Comparison of ENCODE assay signal across 9 cellular contexts in the genomic region with DNA sequence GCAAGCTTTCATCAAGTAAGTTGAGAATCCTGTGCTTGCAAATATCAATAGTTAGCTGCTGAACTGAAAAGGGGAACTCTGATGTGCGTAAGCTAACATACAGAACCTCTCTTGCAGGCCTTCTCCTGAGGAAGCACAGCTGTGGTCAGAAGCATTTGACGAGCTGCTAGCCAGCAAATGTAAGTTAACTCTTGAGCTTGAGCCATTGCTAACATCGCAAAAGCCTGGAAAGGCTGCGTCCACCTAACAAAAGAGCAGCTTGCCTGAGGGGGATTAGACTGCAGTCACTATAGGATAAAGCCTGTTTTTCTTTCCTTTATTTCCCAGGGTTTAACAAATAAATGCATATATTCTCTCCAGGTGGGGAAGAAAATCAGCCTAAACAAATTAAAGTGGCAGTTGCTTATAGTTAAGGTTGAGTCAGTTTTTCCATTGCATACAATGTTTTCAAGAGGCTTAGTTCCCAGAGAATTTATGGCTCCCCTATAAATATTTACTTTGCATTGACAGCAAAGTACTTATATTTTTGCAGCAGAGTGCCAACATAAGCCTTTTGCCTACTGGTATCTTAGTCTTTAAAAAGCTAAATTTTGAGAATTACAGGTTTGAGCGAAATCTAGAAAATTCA. TPM values are rescaled to one million over a fixed set of nuclear protein-coding genes. Genes with fewer than 3 reads are reported as not detected.
DNase-seq lines count a peak whose midpoint lies in the region; ATAC-seq, FAIRE-seq and TF ChIP-seq lines count a peak whose summit lies in the region.
"Had no signal": no experiment of that assay in that cellular context is flagged by ENCODE, and none has a peak within 500 bp of the region (broad histone marks: within the 10 kb centered on the region; RNA-seq: fewer than 3 reads in every experiment).

No MANE protein-coding gene starts in this region.

- H4K20me1 ChIP-seq in OCI-LY7 (ENCODE audit: insufficient read depth, low read length) (no peaks in the 10 kb centered on the region), H1 (replicated peaks in 1 of 2; ENCODE audit: control insufficient read depth in 1 of 2, insufficient read depth in 2 of 2, low read length in 2 of 2) (no peaks in the 10 kb centered on the region)

- TF ChIP-seq POLR2A in H1 (IDR thresholded peaks at IDR 0.05; ENCODE audit: control extremely low read depth in 1 of 2, low read depth in 2 of 2, low read length in 2 of 2): peak in 1 of 2 experiments; percentile 42; a peak in 1 of 3 replicates

- H2BK15ac ChIP-seq in H1 (ENCODE audit: low read length): no peak overlapping the region

- CTCF ChIA-PET in OCI-LY7 (lab: Charles Lee; ENCODE audit: unreplicated experiment): no interaction called here
- CTCF ChIA-PET in H1 (lab: Charles Lee; ENCODE audit: partially characterized antibody): interaction anchor here (0.6 to 3.9 kb wide), 3 partner anchors 204 to 252 kb away, joined by 3 to 14 read pairs (median 3); no protein-coding TSS in a partner anchor

- H2BK120ac ChIP-seq in H1 (replicated peaks; ENCODE audit: low read depth, low read length): no peak overlapping the region

- H3K79me1 ChIP-seq in H1 (ENCODE audit: low read depth, low read length): no peaks in the 10 kb centered on the region

- peaks cover 12% of the 10 kb centered on the region; the same call in 1 of the 2 replicates for H3K23me2 ChIP-seq in H1 (ENCODE audit: low read depth, low read length)

- peaks cover 11% of the 10 kb centered on the region for H3K36me3 ChIP-seq in H7 (replicated peaks; ENCODE audit: control insufficient read depth, insufficient read depth, low read length)
- peaks cover 17% of the 10 kb centered on the region for H3K36me3 ChIP-seq in OCI-LY7 (ENCODE audit: insufficient read depth, low read length)
- H3K36me3 ChIP-seq in H1 (ENCODE audit: control insufficient read depth in 2 of 4, insufficient read depth in 4 of 4, low read length in 3 of 4): peaks cover 2 to 22% (median 6%) of the 10 kb centered on the region in 4 experiments; a peak in 6 of 8 replicates
- H3K36me3 ChIP-seq in neuron (ENCODE audit: insufficient read depth, low read length): peaks cover 13% of the 10 kb centered on the region

- no peak overlapping the region for H3K14ac ChIP-seq in H1 (ENCODE audit: insufficient read length)

- no peak overlapping the region; the same call in 1 of the 2 replicates for H2AFZ ChIP-seq in OCI-LY7 (ENCODE audit: low read length)
- no peak overlapping the region for H2AFZ ChIP-seq in H1 (ENCODE audit: low read length)
- H2AFZ ChIP-seq in neuron (ENCODE audit: low read depth, low read length): no peak overlapping the region

- peak overlapping the region; percentile 0; the same call in 1 of the 2 replicates for H3K4me3 ChIP-seq in H7 (ENCODE audit: insufficient read depth, low read depth, low read length)
- peak overlapping the region; percentile 81 for H3K4me3 ChIP-seq in OCI-LY7 (ENCODE audit: low read depth, low read length, poor library complexity, severe bottlenecking)
- peak overlapping the region in 2 of 4 experiments; percentile 70 to 87; a peak in 3 of 8 replicates for H3K4me3 ChIP-seq in H1 (ENCODE audit: extremely low read depth in 1 of 4, insufficient read depth in 2 of 4, low read depth in 3 of 4, low read length in 4 of 4)
- H3K4me3 ChIP-seq in neuron (ENCODE audit: low read length): peak overlapping the region; percentile 94

- BruUV-seq in OCI-LY7 (replicated peaks; lab: Mats Ljungman, UMichigan): no TSS peak

- H2BK20ac ChIP-seq in H1 (ENCODE audit: low read length): no peak overlapping the region

- H3K4ac ChIP-seq in H1 (replicated peaks; ENCODE audit: insufficient read length, low read depth, low read length): no peak overlapping the region

- no peak for TF ChIP-seq EP300 in H1 (IDR thresholded peaks at IDR 0.05; ENCODE audit: borderline replicate concordance in 1 of 2, low read depth in 2 of 2, low read length in 2 of 2)

- H3K9me2 ChIP-seq in OCI-LY7 (ENCODE audit: insufficient read depth, low read length): no peaks in the 10 kb centered on the region

- no peak overlapping the region for H4K5ac ChIP-seq in H1 (ENCODE audit: insufficient read length, low read depth, low read length)

- intact Hi-C loops in OCI-LY7 (cut with micrococcal nuclease; ENCODE audit: unreplicated experiment): no loop called here

- peak overlapping the region in 1 of 4 experiments; percentile 25; a peak in 1 of 7 replicates for H3K9ac ChIP-seq in H1 (replicated peaks in 1 of 4; ENCODE audit: extremely low read depth in 1 of 4, low read depth in 3 of 4, low read length in 3 of 4)

- H2BK5ac ChIP-seq in H1 (ENCODE audit: low read depth, low read length): no peak overlapping the region

- H3K23ac ChIP-seq in H1 (ENCODE audit: insufficient read length): no peak overlapping the region

- no peaks in the 10 kb centered on the region for H3K9me3 ChIP-seq in OCI-LY7 (ENCODE audit: low read length)
- no peaks in the 10 kb centered on the region for H3K9me3 ChIP-seq in H1 (ENCODE audit: insufficient read depth in 2 of 2, low read depth in 1 of 2, low read length in 1 of 2)
- no peaks in the 10 kb centered on the region for H3K9me3 ChIP-seq in neuron (ENCODE audit: low read length)

- 86% methylated on average over 5 of the region's 5 CpGs; no CpG with 5 or more reads in 1 of the 2 experiments for WGBS in H1 (ENCODE audit: extremely low coverage in 1 of 2, insufficient coverage in 1 of 2, insufficient read length in 1 of 2, insufficient replicate concordance in 2 of 2, low coverage in 1 of 2, low lambda C conversion rate in 2 of 2, missing lambda C conversion rate in 1 of 2), 2 experiments

- H2BK12ac ChIP-seq in H1 (ENCODE audit: low read depth, low read length): no peak overlapping the region

- no peak overlapping the region for H3K56ac ChIP-seq in H1 (replicated peaks; ENCODE audit: insufficient read length, low read depth, low read length)

- H3K18ac ChIP-seq in H1 (ENCODE audit: extremely low read depth, low read length): no peak overlapping the region

- H3K27ac ChIP-seq in OCI-LY7 (ENCODE audit: low read depth, low read length, poor library complexity, severe bottlenecking) (no peak overlapping the region), H1 (ENCODE audit: low read depth, low read length) (no peak overlapping the region)

- DNase-seq in DMS53 treated with DMSO at 0.1 percent for 48 hours (lab: John Stamatoyannopoulos, UW; ENCODE audit: unreplicated experiment) (peak; percentile 17), H7 (no peak), OCI-LY7 (ENCODE audit: low spot score) (peak; percentile 79), H1 (ENCODE audit: low read depth in 1 of 2, low spot score in 2 of 2) (no peak), putamen (ENCODE audit: low spot score) (no peak), DMS 273 (lab: John Stamatoyannopoulos, UW; ENCODE audit: unreplicated experiment) (no peak)

- no peak for ATAC-seq in HG02852 (IDR thresholded peaks at IDR 0.05; ENCODE audit: unreplicated experiment)
- ATAC-seq: Panc1 had no signal

- H4K91ac ChIP-seq in H1 (replicated peaks; ENCODE audit: insufficient read length, low read length): no peak overlapping the region

- POLR2A ChIA-PET in OCI-LY7 (lab: Charles Lee): interaction anchor here (0.5 to 3.1 kb wide), 19 partner anchors 9 to 1479 kb away, joined by 3 to 13 read pairs (median 4); partner anchors contain the start of gene UCHL5
- POLR2A ChIA-PET in H1 (lab: Charles Lee; ENCODE audit: partially characterized antibody): interaction anchor here (0.9 to 3.0 kb wide), 7 partner anchors 9 to 311 kb away, joined by 3 to 17 read pairs (median 3); partner anchors contain the start of genes CDC73 and GLRX2

- TF ChIP-seq CTCF in OCI-LY7 (conservative IDR thresholded peaks at IDR 0.05; ENCODE audit: low read length) (no peak), H1 (IDR thresholded peaks at IDR 0.05; ENCODE audit: control extremely low read depth in 1 of 3, insufficient read depth in 1 of 3, low read depth in 1 of 3, low read length in 3 of 3) (no peak)

- peaks cover 9% of the 10 kb centered on the region; the same call in 1 of the 2 replicates for H3K79me2 ChIP-seq in OCI-LY7 (ENCODE audit: insufficient read depth, low read depth, low read length)
- no peaks in the 10 kb centered on the region for H3K79me2 ChIP-seq in H1 (ENCODE audit: control insufficient read depth in 1 of 2, insufficient read depth in 2 of 2, low read length in 2 of 2)

- no peak overlapping the region for H2AK5ac ChIP-seq in H1 (ENCODE audit: low read depth, low read length)

- H3K4me1 ChIP-seq in OCI-LY7 (ENCODE audit: insufficient read depth, low read length, poor library complexity, severe bottlenecking): peaks cover 36% of the 10 kb centered on the region
- H3K4me1 ChIP-seq in H1 (replicated peaks in 1 of 4; ENCODE audit: control insufficient read depth in 3 of 4, insufficient read depth in 4 of 4, low read length in 3 of 4): peaks cover 0 to 7% (median 3%) of the 10 kb centered on the region in 4 experiments; a peak in 3 of 7 replicates
- H3K4me1 ChIP-seq in neuron (ENCODE audit: insufficient read depth, low read length): peaks cover 22% of the 10 kb centered on the region

- no peak overlapping the region for H4K8ac ChIP-seq in H1 (ENCODE audit: extremely low read depth, insufficient read depth, low read length)

- no peak for FAIRE-seq in H1 (lab: Jason Lieb, UNC)

- H3K4me2 ChIP-seq in OCI-LY7 (ENCODE audit: low read length): peak overlapping the region; percentile 96
- peak overlapping the region; percentile 79 to 85; a peak in 3 of 4 replicates for H3K4me2 ChIP-seq in H1 (ENCODE audit: insufficient read depth in 1 of 2, low read depth in 2 of 2, low read length in 2 of 2)

- H3K27me3 ChIP-seq in H7 (ENCODE audit: control insufficient read depth, insufficient read depth, low read length) (peaks cover 2% of the 10 kb centered on the region; the same call in 1 of the 2 replicates), H1 (replicated peaks in 1 of 4; ENCODE audit: control insufficient read depth in 3 of 4, extremely low read depth in 1 of 4, insufficient read depth in 3 of 4, low read length in 3 of 4) (no peaks in the 10 kb centered on the region; a peak in 3 of 7 replicates), neuron (ENCODE audit: insufficient read depth, low read length) (no peaks in the 10 kb centered on the region)

- no peak for TF ChIP-seq RAD21 in H1 (IDR thresholded peaks at IDR 0.05 in 1 of 2, conservative IDR thresholded peaks at IDR 0.05 in 1 of 2; ENCODE audit: low read depth in 2 of 2, low read length in 2 of 2)

RNA-seq across cellular contexts. Expression of gene RGS2, which starts 1.5 kb away (rescaled TPM):
- 23.3 and 36.4 TPM in 2 replicates for total RNA-seq in H7 (2014; rRNA removed; shearing (Covaris generic))
- 26.5 and 27.6 TPM in 2 replicates for total RNA-seq in OCI-LY7 (2014; rRNA removed; shearing (Covaris generic))
- 12.5 and 13.6 TPM in 2 replicates for total RNA-seq in OCI-LY7 (2022)
- total RNA-seq in H1 (2021; fragmentation: NEBNext Ultra II Directional; extraction: Animal tissue kit (Norgen Biotek cat#: 25700)): 16.6 and 17.0 TPM in 2 replicates
- 4.4 and 9.1 TPM in 2 replicates for polyA plus RNA-seq in H1 (2011; rRNA removed)
- 12.6 TPM for polyA plus RNA-seq in H1 (2011; cell fraction: cytosol; rRNA removed)
- polyA plus RNA-seq in H1 (2011; cell fraction: nucleus; rRNA removed): 2.3 TPM
- polyA plus RNA-seq in H1 (2012, experiment 1 of 2): 10.8 to 14.4 TPM (median 11.1 TPM) in 4 replicates
- 0.85 TPM for polyA plus RNA-seq in H1 (2012, experiment 2 of 2)
- 15.9 TPM for polyA plus RNA-seq in H1 (2013, experiment 1 of 2)
- polyA plus RNA-seq in H1 (2013, experiment 2 of 2): 16.0 TPM
- 5.4 and 6.6 TPM in 2 replicates for polyA minus RNA-seq in H1 (2011; rRNA and poly(A)+ RNA removed)
- 10.8 TPM for polyA minus RNA-seq in H1 (2011; cell fraction: cytosol; rRNA and poly(A)+ RNA removed)
- 20.5 TPM for polyA minus RNA-seq in H1 (2011; cell fraction: nucleus; rRNA and poly(A)+ RNA removed)

Comparison
In these comparisons a context has a peak if more than half of its experiments do, and no peak if none do; other contexts are left out.
1. DNase-seq: peak in DMS53 treated with DMSO at 0.1 percent for 48 hours (single experiment) and OCI-LY7 (single experiment); none in H7 (single experiment), H1 (0 of 2), putamen (single experiment) and DMS 273 (single experiment).